In genomic region chr1:184493987-184494388, GRCh38 we compare ENCODE assay signal across 18 cellular contexts.
DNase-seq lines count a peak whose midpoint lies in the region; ATAC-seq, FAIRE-seq and TF ChIP-seq lines count a peak whose summit lies in the region.
"Had no signal": no experiment of that assay in that cellular context is flagged by ENCODE, and none has a peak within 500 bp of the region (broad histone marks: within the 10 kb centered on the region; RNA-seq: fewer than 3 reads in every experiment).

No MANE protein-coding gene starts in this region.

- 30% methylated on average over 1 of the region's 1 CpG for WGBS in liver
- 0% methylated on average over 1 of the region's 1 CpG for WGBS in HepG2 (ENCODE audit: low lambda C conversion rate)

- CTCF ChIA-PET in HepG2 (lab: Yijun Ruan, JAX; ENCODE audit: low intra/inter-chr PET ratio, low total read pairs), result no interaction called here

- no peak for FAIRE-seq in HepG2 (lab: Jason Lieb, UNC)
- FAIRE-seq: A549, frontal cortex had no signal

- no peaks in the 10 kb centered on the region for H3K9me3 ChIP-seq in liver (ENCODE audit: control insufficient read depth in 4 of 4, low read length in 3 of 4)
- H3K9me3 ChIP-seq in HepG2 (ENCODE audit: low read length), result no peaks in the 10 kb centered on the region
- no peaks in the 10 kb centered on the region for H3K9me3 ChIP-seq in mucosa of rectum (ENCODE audit: control insufficient read depth in 2 of 2, low read length in 2 of 2)
- H3K9me3 ChIP-seq in vagina, result no peaks in the 10 kb centered on the region
- H3K9me3 ChIP-seq: A549, Peyer's patch had no signal

- TF ChIP-seq CTCF in liver (IDR thresholded peaks at IDR 0.05; ENCODE audit: low read depth, low read length, missing input control), result no peak
- no peak for TF ChIP-seq CTCF in HepG2 (CRISPR knock-in tag; IDR thresholded peaks at IDR 0.05)
- TF ChIP-seq CTCF in vagina (IDR thresholded peaks at IDR 0.05), result no peak

- no peak overlapping the region for H2AFZ ChIP-seq in HepG2 (ENCODE audit: low read length)

- H3K27ac ChIP-seq in liver (ENCODE audit: low read depth in 1 of 2, low read length in 2 of 2) (peak overlapping the region; percentile 13 to 32), HepG2 (ENCODE audit: extremely low read length, insufficient read depth, low read length) (no peak overlapping the region), mucosa of rectum (ENCODE audit: low read depth in 2 of 2, low read length in 2 of 2) (peak overlapping the region; percentile 2 to 64), vagina (peak overlapping the region; percentile 11)
- H3K27ac ChIP-seq: A549 had no signal

- no peaks in the 10 kb centered on the region for H3K79me2 ChIP-seq in HepG2 (ENCODE audit: insufficient read depth, low read length)

- TF ChIP-seq RAD21 in liver (IDR thresholded peaks at IDR 0.05) (peak; percentile 10 to 29), HepG2 (CRISPR knock-in tag; IDR thresholded peaks at IDR 0.05) (no peak)

- H3K9ac ChIP-seq in liver (ENCODE audit: low read depth in 1 of 2, low read length in 2 of 2) (no peak overlapping the region), HepG2 (ENCODE audit: insufficient read depth, low read depth, low read length) (no peak overlapping the region), mucosa of rectum (ENCODE audit: low read depth in 1 of 2, low read length in 2 of 2) (no peak overlapping the region)

- intact Hi-C loops in HepG2 (cut with micrococcal nuclease; ENCODE audit: unreplicated experiment) (no loop called here), Right ventricle myocardium superior (cut with DNase I) (no loop called here), vagina (cut with DNase I) (no loop called here)

- no peaks in the 10 kb centered on the region for H3K27me3 ChIP-seq in liver (ENCODE audit: control insufficient read depth in 4 of 4, insufficient read depth in 4 of 4, low read length in 3 of 4)
- no peaks in the 10 kb centered on the region for H3K27me3 ChIP-seq in HepG2 (ENCODE audit: control insufficient read depth in 1 of 2, insufficient read depth in 2 of 2, low read length in 2 of 2)
- H3K27me3 ChIP-seq in mucosa of rectum (ENCODE audit: control insufficient read depth in 2 of 2, insufficient read depth in 2 of 2, low read length in 2 of 2), result no peaks in the 10 kb centered on the region
- no peaks in the 10 kb centered on the region for H3K27me3 ChIP-seq in vagina
- H3K27me3 ChIP-seq: Peyer's patch had no signal

- TF ChIP-seq EP300 in HepG2 (IDR thresholded peaks at IDR 0.05; ENCODE audit: low read depth in 2 of 2, low read length in 2 of 2) (no peak), HepG2 (CRISPR knock-in tag; IDR thresholded peaks at IDR 0.05; ENCODE audit: borderline replicate concordance) (no peak)

- no peak for ATAC-seq in HepG2
- ATAC-seq in Right ventricle myocardium superior (ENCODE audit: poor library complexity), result peak; percentile 64
- no peak for ATAC-seq in GM21576 (IDR thresholded peaks at IDR 0.05; ENCODE audit: unreplicated experiment)
- ATAC-seq: A549; stimulated activated naive CD8-positive, alpha-beta T cell treated with anti-CD3 and anti-CD28 coated beads, Interleukin-15, amount 100 ng/mL, for 72 hours had no signal

- H3K4me1 ChIP-seq in liver (ENCODE audit: control insufficient read depth in 4 of 4, insufficient read depth in 4 of 4, low read length in 3 of 4) (peaks cover 0 to 19% (median 14%) of the 10 kb centered on the region in 4 donors), HepG2 (ENCODE audit: insufficient read depth, low read length) (peaks cover 34% of the 10 kb centered on the region), mucosa of rectum (ENCODE audit: control insufficient read depth in 2 of 2, insufficient read depth in 2 of 2, low read length in 2 of 2) (peaks cover 26 to 44% of the 10 kb centered on the region in 2 donors), vagina (peaks cover 63% of the 10 kb centered on the region)

- no peak overlapping the region for H3K4me3 ChIP-seq in liver (ENCODE audit: low read depth in 1 of 3, low read length in 3 of 3)
- H3K4me3 ChIP-seq in HepG2 (replicated peaks in 1 of 3; ENCODE audit: insufficient read depth in 1 of 3, low read depth in 2 of 3, low read length in 3 of 3), result no peak overlapping the region
- H3K4me3 ChIP-seq in mucosa of rectum (ENCODE audit: low read length in 2 of 2), result no peak overlapping the region
- H3K4me3 ChIP-seq in vagina, result no peak overlapping the region
- H3K4me3 ChIP-seq: A549, Peyer's patch, SK-N-MC had no signal

- in situ Hi-C loops in HepG2 (cut with HindIII; ENCODE audit: extremely low pct_ligation_motif_present, low pct_unique_long_range_greater_than_20kb), result no loop called here

- no peak for TF ChIP-seq POLR2A in HepG2 (IDR thresholded peaks at IDR 0.05; ENCODE audit: insufficient read depth in 1 of 2, low read depth in 2 of 2, low read length in 2 of 2)
- TF ChIP-seq POLR2A in vagina (IDR thresholded peaks at IDR 0.05), result no peak

- no peaks in the 10 kb centered on the region for H4K20me1 ChIP-seq in HepG2 (ENCODE audit: insufficient read depth, low read length)

- H3K36me3 ChIP-seq in liver (ENCODE audit: control insufficient read depth in 4 of 4, insufficient read depth in 3 of 4, low read depth in 1 of 4, low read length in 3 of 4), result no peaks in the 10 kb centered on the region
- H3K36me3 ChIP-seq in HepG2 (replicated peaks in 1 of 2; ENCODE audit: control insufficient read depth in 1 of 2, insufficient read depth in 2 of 2, low read length in 2 of 2), result no peaks in the 10 kb centered on the region
- H3K36me3 ChIP-seq in mucosa of rectum (ENCODE audit: control insufficient read depth in 2 of 2, insufficient read depth in 2 of 2, low read length in 2 of 2), result no peaks in the 10 kb centered on the region
- H3K36me3 ChIP-seq in vagina, result no peaks in the 10 kb centered on the region
- H3K36me3 ChIP-seq: Peyer's patch had no signal

- DNase-seq in HepG2 (ENCODE audit: low spot score), result no peak
- no peak for DNase-seq in Right ventricle myocardium superior
- no peak for DNase-seq in vagina (ENCODE audit: extremely low spot score in 2 of 2)
- no peak for DNase-seq in NCI-H82 (lab: John Stamatoyannopoulos, UW)
- no peak for DNase-seq in hepatic stellate cell (ENCODE audit: low spot score)
- DNase-seq: activated CD4-positive, alpha-beta T cell treated with anti-CD3 and anti-CD28 coated beads for 1 hour; erythroblast; NCI-H1092 treated with DMSO at 0.1 percent for 48 hours; NCI-H2107; stimulated activated CD4-positive, alpha-beta T cell treated with anti-CD3 and anti-CD28 coated beads, Interleukin-2, amount 100 ng/mL, for 24 hours; stimulated activated naive CD8-positive, alpha-beta T cell treated with anti-CD3 and anti-CD28 coated beads, Interleukin-15, amount 100 ng/mL, for 72 hours had no signal

- H3K4me2 ChIP-seq in HepG2 (ENCODE audit: low read depth, low read length), result no peak overlapping the region
- H3K4me2 ChIP-seq: A549 had no signal

- POLR2A ChIA-PET in HepG2 (lab: Yijun Ruan, JAX), result no interaction called here

- BruUV-seq in HepG2 (replicated peaks; lab: Mats Ljungman, UMichigan), result no TSS peak

TF ChIP-seq in liver, 16 proteins besides CTCF, POLR2A, EP300 and RAD21 (continues in another document):
- TF ChIP-seq MAX (IDR thresholded peaks at IDR 0.05) (no peak), HNF4A (conservative IDR thresholded peaks at IDR 0.05) (peak; percentile 52 to 78), SP1 (IDR thresholded peaks at IDR 0.05) (peak; percentile 80)

TF ChIP-seq in HepG2, 621 proteins besides CTCF, POLR2A, EP300 and RAD21 (continues in another document):
- TF ChIP-seq THAP7 (CRISPR knock-in tag; IDR thresholded peaks at IDR 0.05) (no peak), ZNF616 (CRISPR knock-in tag; IDR thresholded peaks at IDR 0.05; ENCODE audit: low read depth) (no peak), NCOA5 (CRISPR knock-in tag; IDR thresholded peaks at IDR 0.05) (no peak), ZEB1 (IDR thresholded peaks at IDR 0.05; ENCODE audit: insufficient replicate concordance, low read depth) (no peak), ZNF850 (CRISPR knock-in tag; conservative IDR thresholded peaks at IDR 0.05) (no peak), TEAD3 (CRISPR knock-in tag; optimal IDR thresholded peaks at IDR 0.05; ENCODE audit: borderline replicate concordance) (no peak), ZZZ3 (CRISPR knock-in tag; IDR thresholded peaks at IDR 0.05; ENCODE audit: borderline replicate concordance) (no peak), SOX5 (CRISPR knock-in tag; IDR thresholded peaks at IDR 0.05; ENCODE audit: borderline replicate concordance) (no peak), LCORL (IDR thresholded peaks at IDR 0.05) (no peak), LCORL (CRISPR knock-in tag; IDR thresholded peaks at IDR 0.05) (no peak), BCL6 (CRISPR knock-in tag; IDR thresholded peaks at IDR 0.05) (no peak), TBL1XR1 (IDR thresholded peaks at IDR 0.05; ENCODE audit: borderline replicate concordance, low read length, partially characterized antibody) (no peak), ONECUT2 (CRISPR knock-in tag; IDR thresholded peaks at IDR 0.05) (no peak), ZNF556 (CRISPR knock-in tag; IDR thresholded peaks at IDR 0.05; ENCODE audit: borderline replicate concordance) (no peak), PRDM4 (CRISPR knock-in tag; IDR thresholded peaks at IDR 0.05; ENCODE audit: borderline replicate concordance) (no peak)
